17 cellular contexts compared by ENCODE assay signal in genomic region chr5:149195962-149196361, GRCh38. TPM values are rescaled to one million over a fixed set of nuclear protein-coding genes. Genes with fewer than 3 reads are reported as not detected.
DNase-seq lines count a peak whose midpoint lies in the region; ATAC-seq, FAIRE-seq and TF ChIP-seq lines count a peak whose summit lies in the region.
"Had no signal": no experiment of that assay in that cellular context is flagged by ENCODE, and none has a peak within 500 bp of the region (broad histone marks: within the 10 kb centered on the region; RNA-seq: fewer than 3 reads in every experiment).

No MANE protein-coding gene starts in this region.

- H3K27ac ChIP-seq in right cardiac atrium (ENCODE audit: low read length) (peak overlapping the region; percentile 91), esophagus squamous epithelium (peak overlapping the region in 3 of 4 donors; percentile 22 to 29 (median 29))

- no peak overlapping the region for H3K4me3 Mint-ChIP-seq in neural crest cell
- H3K4me3 Mint-ChIP-seq: HFFc6 had no signal

- intact Hi-C loops in right cardiac atrium (cut with DNase I) = no loop called here
- intact Hi-C loops in left cardiac atrium (cut with DNase I) = no loop called here
- intact Hi-C loops in esophagus squamous epithelium (cut with DNase I) = no loop called here

- H3K36me3 Mint-ChIP-seq in neural crest cell (ENCODE audit: low read depth) = no peaks in the 10 kb centered on the region

- TF ChIP-seq CTCF in esophagus squamous epithelium (IDR thresholded peaks at IDR 0.05) (no peak), neural crest cell (conservative IDR thresholded peaks at IDR 0.05) (no peak)

- H3K27me3 ChIP-seq in right cardiac atrium (ENCODE audit: control insufficient read depth, insufficient read depth) = no peaks in the 10 kb centered on the region
- no peaks in the 10 kb centered on the region for H3K27me3 ChIP-seq in esophagus squamous epithelium

- H3K4me1 ChIP-seq in right cardiac atrium (ENCODE audit: control insufficient read depth, insufficient read depth, low read length) (peaks cover 13% of the 10 kb centered on the region), esophagus squamous epithelium (no peaks in the 10 kb centered on the region)

- no peak overlapping the region for H3K4me3 ChIP-seq in right cardiac atrium (ENCODE audit: low read length)
- H3K4me3 ChIP-seq in esophagus squamous epithelium = no peak overlapping the region

- peaks cover 0 to 27% (median 0%) of the 10 kb centered on the region in 3 donors for H3K36me3 ChIP-seq in esophagus squamous epithelium

- FAIRE-seq in urothelium cell line (lab: Jason Lieb, UNC) = peak; percentile 32

- WGBS in right cardiac atrium = 66% methylated on average over 1 of the region's 1 CpG
- 64 to 92% methylated on average over 1 of the region's 1 CpG for WGBS in esophagus squamous epithelium, 2 donors

- DNase-seq in right cardiac atrium = no peak
- no peak for DNase-seq in left cardiac atrium
- no peak for DNase-seq in esophagus squamous epithelium (lab: John Stamatoyannopoulos, UW)
- no peak for DNase-seq in neural crest cell (ENCODE audit: low read depth, low spot score)
- no peak for DNase-seq in urothelium cell line (ENCODE audit: low spot score)
- DNase-seq in SW480 (ENCODE audit: low spot score) = no peak
- no peak for DNase-seq in NCI-H2107 (lab: John Stamatoyannopoulos, UW)
- no peak for DNase-seq in kidney glomerular epithelial cell (lab: John Stamatoyannopoulos, UW)
- DNase-seq: ACHN, DMS79, H7, HFFc6, NCI-H1048, NCI-H1436, NCI-H1930, NCI-H526 had no signal

- ATAC-seq in right cardiac atrium (no peak), left cardiac atrium (no peak)
- ATAC-seq: Panc1 had no signal

- peak overlapping the region; percentile 69 for H3K27ac Mint-ChIP-seq in neural crest cell (ENCODE audit: unreplicated experiment)
- H3K27ac Mint-ChIP-seq: HFFc6 had no signal

- no peak for TF ChIP-seq POLR2A in esophagus squamous epithelium (IDR thresholded peaks at IDR 0.05)

- no peaks in the 10 kb centered on the region for H3K27me3 Mint-ChIP-seq in neural crest cell (ENCODE audit: low read depth)

- H3K9me3 ChIP-seq in right cardiac atrium (ENCODE audit: control insufficient read depth, low read length) = no peaks in the 10 kb centered on the region
- no peaks in the 10 kb centered on the region for H3K9me3 ChIP-seq in esophagus squamous epithelium

- H3K9me3 Mint-ChIP-seq in neural crest cell = peaks cover 3% of the 10 kb centered on the region
- H3K9me3 Mint-ChIP-seq: HFFc6 had no signal

- H3K4me1 Mint-ChIP-seq in neural crest cell = peaks cover 7% of the 10 kb centered on the region

RNA-seq across cellular contexts. Expression of gene ABLIM3, which starts 54.7 kb away (rescaled TPM):
- total RNA-seq in right cardiac atrium (100 to 1,000 TPM; 140 to 185 (median 161) TPM), left cardiac atrium (100 to 1,000 TPM; 106 to 129 TPM), esophagus squamous epithelium (10 to 100 TPM; 10.6 to 47.7 (median 27.1) TPM), neural crest cell (2.4 and 3.0 TPM in 2 replicates)
- 81.3 TPM for polyA plus RNA-seq in right cardiac atrium
